Comparison of ENCODE assay signal across 12 cellular contexts in the genomic region with DNA sequence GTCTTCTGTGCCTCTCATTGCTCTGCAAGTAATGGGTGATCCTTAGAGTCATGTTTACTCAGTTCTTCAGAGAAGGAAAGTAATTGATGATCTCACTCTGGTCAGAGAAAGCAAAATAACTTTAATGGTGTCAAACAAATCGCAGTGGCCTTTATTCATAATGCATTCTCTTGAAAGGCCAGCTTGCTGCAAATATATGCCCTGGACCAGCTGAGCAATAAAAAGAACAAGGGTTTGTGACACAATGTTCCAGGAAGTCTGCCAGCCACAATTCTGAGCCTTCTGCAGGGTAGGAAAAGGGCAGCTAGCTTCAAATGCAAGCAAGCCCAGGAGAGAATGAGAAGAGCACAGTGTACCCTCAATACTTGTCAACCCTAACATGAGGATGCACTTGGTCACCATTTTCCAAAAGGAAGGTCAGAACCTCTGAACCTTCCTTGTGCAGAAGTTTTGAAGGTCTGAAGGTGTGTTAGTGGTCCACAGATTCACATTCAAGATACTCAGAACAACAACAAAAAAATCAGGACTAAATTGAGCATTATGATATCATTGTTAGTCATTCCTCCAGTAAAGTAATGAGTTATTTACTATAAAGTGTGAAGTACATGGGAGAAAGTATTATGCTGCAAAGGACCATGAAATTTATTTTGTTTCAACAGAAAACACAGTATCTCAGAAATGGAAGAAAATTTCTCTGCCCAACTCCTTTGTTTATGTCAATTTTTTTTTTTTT.
DNase-seq lines count a peak whose midpoint lies in the region; ATAC-seq and TF ChIP-seq lines count a peak whose summit lies in the region.
"Had no signal": no experiment of that assay in that cellular context is flagged by ENCODE, and none has a peak within 500 bp of the region (broad histone marks: within the 10 kb centered on the region; RNA-seq: fewer than 3 reads in every experiment).

No MANE protein-coding gene starts in this region.

- peak overlapping the region; percentile 12; the same call in 1 of the 2 replicates for H2AFZ ChIP-seq in PC-9

- TF ChIP-seq CTCF in PC-9 (conservative IDR thresholded peaks at IDR 0.05) (no peak), fibroblast of the aortic adventitia (IDR thresholded peaks at IDR 0.05; ENCODE audit: insufficient read depth, low read length) (no peak)

- H3K27me3 ChIP-seq in PC-9 (ENCODE audit: insufficient read depth, low read depth): no peaks in the 10 kb centered on the region

- H3K27ac ChIP-seq in PC-9: peak overlapping the region; percentile 30

- BruUV-seq in PC-9 (replicated peaks; lab: Mats Ljungman, UMichigan): no TSS peak

- H3K9me2 ChIP-seq in PC-9 (ENCODE audit: insufficient read depth): no peaks in the 10 kb centered on the region

- peaks cover 18% of the 10 kb centered on the region for H3F3A ChIP-seq in PC-9 (ENCODE audit: insufficient read depth, low read depth)

- CTCF ChIA-PET in PC-9 (lab: Charles Lee): interaction anchor here (0.6 to 1.2 kb wide), 2 partner anchors 54 to 288 kb away, joined by 3 read pairs; no protein-coding TSS in a partner anchor

- H3K79me2 ChIP-seq in PC-9 (ENCODE audit: low read depth): no peaks in the 10 kb centered on the region

- POLR2A ChIA-PET in PC-9 (lab: Charles Lee; ENCODE audit: unreplicated experiment): no interaction called here

- peaks cover 22% of the 10 kb centered on the region for H3K4me1 ChIP-seq in PC-9 (replicated peaks; ENCODE audit: insufficient read depth)

- no peaks in the 10 kb centered on the region for H4K20me1 ChIP-seq in PC-9 (ENCODE audit: insufficient read depth)

- DNase-seq in AG08396 (ENCODE audit: low spot score) (peak; percentile 6), PC-9 (peak; percentile 64 to 86), fibroblast of the aortic adventitia (ENCODE audit: low read depth) (peak; percentile 15), pons (ENCODE audit: low spot score) (peak; percentile 33), NCI-H1092 treated with DMSO at 0.1 percent for 48 hours (lab: John Stamatoyannopoulos, UW) (no peak), NOMO-1 treated with DMSO at 0.1 percent for 48 hours (lab: John Stamatoyannopoulos, UW; ENCODE audit: unreplicated experiment) (no peak)
- DNase-seq: activated T-cell treated with anti-CD3 and anti-CD28 coated beads, Interleukin-2, amount 50 U/mL, for 4 hours; H9; stimulated activated CD4-positive, alpha-beta T cell treated with anti-CD3 and anti-CD28 coated beads, Interleukin-2, amount 100 ng/mL, for 48 hours; T-helper 17 cell had no signal

- no peaks in the 10 kb centered on the region for H3K36me3 ChIP-seq in PC-9 (ENCODE audit: low read depth)

- H3K4me2 ChIP-seq in PC-9: peak overlapping the region; percentile 40

- intact Hi-C loops in PC-9 (cut with micrococcal nuclease; ENCODE audit: unreplicated experiment): loop anchor here (5.0 kb wide), 1 partner anchor 91 kb away; no protein-coding TSS in a partner anchor

- H3K9me3 ChIP-seq in PC-9 (ENCODE audit: insufficient read depth, low read depth): no peaks in the 10 kb centered on the region

- H3K4me3 ChIP-seq in PC-9: no peak overlapping the region
- no peak overlapping the region for H3K4me3 ChIP-seq in fibroblast of the aortic adventitia (ENCODE audit: low read depth, low read length)

- ATAC-seq in GM19351 (IDR thresholded peaks at IDR 0.05; ENCODE audit: unreplicated experiment) (no peak), HG02610 (IDR thresholded peaks at IDR 0.05; ENCODE audit: unreplicated experiment) (no peak)
- ATAC-seq: activated T-cell treated with anti-CD3 and anti-CD28 coated beads, Interleukin-2, amount 50 U/mL, for 4 hours; T-helper 17 cell had no signal

Comparison
In these comparisons a context has a peak if more than half of its experiments do, and no peak if none do; other contexts are left out.
1. DNase-seq: peak in AG08396 (single experiment), PC-9 (2 of 2), fibroblast of the aortic adventitia (single experiment) and pons (single experiment); none in NCI-H1092 treated with DMSO at 0.1 percent for 48 hours (single experiment) and NOMO-1 treated with DMSO at 0.1 percent for 48 hours (single experiment).